30 cellular contexts compared by ENCODE assay signal in the genomic region with DNA sequence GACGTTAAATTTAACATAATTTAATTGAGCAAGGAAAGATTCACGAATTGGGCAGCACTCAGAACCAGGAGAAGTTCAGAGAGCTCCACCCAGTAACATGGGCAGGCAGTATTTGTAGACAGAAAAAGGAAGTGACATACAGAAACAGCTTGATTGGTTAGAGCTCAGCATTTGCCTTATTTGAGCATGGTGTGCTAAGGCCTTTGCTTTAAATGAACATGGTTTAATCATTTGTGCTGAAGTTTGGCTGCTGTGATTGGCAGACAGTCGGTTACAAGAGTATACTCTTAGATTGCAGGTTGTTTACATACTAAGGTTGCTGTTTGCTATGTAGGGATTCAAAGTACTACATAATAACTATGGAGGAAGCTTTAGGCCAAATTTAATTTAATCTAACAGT.
"Had no signal": no experiment of that assay in that cellular context is flagged by ENCODE, and none has a peak within 500 bp of the region (broad histone marks: within the 10 kb centered on the region; RNA-seq: fewer than 3 reads in every experiment).

No MANE protein-coding gene starts in this region.

- DNase-seq: activated B cell treated with CpG ODN at 0.5 μM for 24 hours; activated CD4-positive, alpha-beta memory T cell treated with anti-CD3 and anti-CD28 coated beads, Interleukin-2, amount 10 ng/mL, durations not matched to agents 7 days and 5 days; activated CD4-positive, alpha-beta T cell treated with anti-CD3 and anti-CD28 coated beads for 48 hours; activated CD4-positive, CD25-positive, alpha-beta regulatory T cell treated with anti-CD3 and anti-CD28 coated beads, Interleukin-2, amount 50 U/mL, for 72 hours; activated CD8-positive, alpha-beta memory T cell treated with anti-CD3 and anti-CD28 coated beads for 24 hours; activated CD8-positive, alpha-beta memory T cell treated with anti-CD3 and anti-CD28 coated beads, Interleukin-2, amount 10 ng/mL, durations not matched to agents 7 days and 5 days; activated CD8-positive, alpha-beta memory T cell treated with anti-CD3 and anti-CD28 coated beads, Interleukin-2, amount 50 U/mL, for 48 hours; activated effector memory CD4-positive, alpha-beta T cell treated with Interleukin-2 at 50 U/mL for 16 hours; activated naive CD4-positive, alpha-beta T cell treated with anti-CD3 and anti-CD28 coated beads, Interleukin-2, amount 10 ng/mL, durations not matched to agents 7 days and 5 days; activated naive CD8-positive, alpha-beta T cell treated with anti-CD3 and anti-CD28 coated beads, Interleukin-2, amount 50 U/mL, for 24 hours; activated T-cell treated with anti-CD3 and anti-CD28 coated beads, Interleukin-2, amount 50 U/mL, for 48 hours; aorta; brain microvascular endothelial cell; colonic mucosa; NCI-H1105; NCI-H1417 treated with DMSO at 0.1 percent for 48 hours; NCI-H187 treated with DMSO at 0.1 percent for 48 hours; NCI-H2081; NCI-H2171 treated with DMSO at 0.1 percent for 48 hours; NCI-H2227 treated with DMSO at 0.1 percent for 48 hours; NCI-H446; NCI-H510A treated with DMSO at 0.1 percent for 48 hours; NCI-H526 treated with DMSO at 0.1 percent for 48 hours; NCI-H774; Right ventricle myocardium superior; SW 1271; T-helper 1 cell; T-helper 2 cell; T-helper 9 cell had no signal

- H3K27me3 ChIP-seq: brain microvascular endothelial cell, colonic mucosa had no signal

- ATAC-seq: activated CD8-positive, alpha-beta memory T cell treated with anti-CD3 and anti-CD28 coated beads, Interleukin-2, amount 10 ng/mL, durations not matched to agents 7 days and 5 days; activated naive CD8-positive, alpha-beta T cell treated with anti-CD3 and anti-CD28 coated beads, Interleukin-2, amount 50 U/mL, for 24 hours had no signal

- H3K9me3 ChIP-seq: colonic mucosa had no signal

- H3K27ac ChIP-seq: brain microvascular endothelial cell, colonic mucosa, VCaP had no signal

- H3K4me3 ChIP-seq: colonic mucosa had no signal

- H3K4me1 ChIP-seq: colonic mucosa had no signal

- H3K36me3 ChIP-seq: brain microvascular endothelial cell, colonic mucosa had no signal
